Comparison of ENCODE assay signal across 10 cellular contexts in the genomic region with DNA sequence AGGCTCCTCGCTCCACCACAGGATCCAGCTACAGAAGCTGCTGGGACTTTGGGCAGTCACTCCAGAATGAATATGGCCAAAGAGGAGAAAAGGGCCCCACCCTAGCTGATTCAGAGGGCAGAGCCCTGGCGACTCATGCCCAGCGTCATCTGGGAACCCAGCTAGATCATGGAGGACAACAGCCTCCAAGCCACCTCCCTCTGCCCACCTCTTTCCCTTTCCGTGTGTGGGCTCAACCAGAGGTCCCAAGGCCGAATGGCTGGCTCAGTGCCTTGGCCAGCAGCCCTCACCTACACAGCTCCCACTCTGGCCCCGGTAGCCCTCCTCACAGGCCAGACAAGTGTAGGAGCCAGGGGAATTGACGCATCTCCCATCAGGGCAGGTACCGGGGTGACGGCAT. TPM values are rescaled to one million over a fixed set of nuclear protein-coding genes. Genes with fewer than 3 reads are reported as not detected.
DNase-seq lines count a peak whose midpoint lies in the region; ATAC-seq and TF ChIP-seq lines count a peak whose summit lies in the region.
"Had no signal": no experiment of that assay in that cellular context is flagged by ENCODE, and none has a peak within 500 bp of the region (broad histone marks: within the 10 kb centered on the region; RNA-seq: fewer than 3 reads in every experiment).

No MANE protein-coding gene starts in this region.

- 75 to 78% methylated on average over 7 to 9 of the region's 9 CpGs for WGBS in thyroid gland, 2 donors

- TF ChIP-seq CTCF in brain microvascular endothelial cell (IDR thresholded peaks at IDR 0.05; ENCODE audit: low read depth, low read length, missing control alignments) (no peak), left ventricle myocardium inferior (IDR thresholded peaks at IDR 0.05; ENCODE audit: borderline replicate concordance) (no peak), thyroid gland (IDR thresholded peaks at IDR 0.05) (no peak)

- DNase-seq in HT1080 (ENCODE audit: low read depth), result peak; percentile 68
- DNase-seq in brain microvascular endothelial cell, result no peak
- no peak for DNase-seq in left ventricle myocardium inferior
- DNase-seq in thyroid gland, result no peak
- DNase-seq in H4 (ENCODE audit: low spot score), result no peak
- no peak for DNase-seq in COLO829 (ENCODE audit: low spot score)
- DNase-seq: DMS79, NCI-H510A, occipital lobe had no signal

- peak overlapping the region; percentile 62 for H3K27ac ChIP-seq in brain microvascular endothelial cell
- peak overlapping the region; percentile 2 for H3K27ac ChIP-seq in left ventricle myocardium inferior (replicated peaks)
- peak overlapping the region in 2 of 3 donors; percentile 32 to 88 for H3K27ac ChIP-seq in thyroid gland

- no peaks in the 10 kb centered on the region for H3K27me3 ChIP-seq in brain microvascular endothelial cell (replicated peaks)
- peaks cover 4% of the 10 kb centered on the region for H3K27me3 ChIP-seq in left ventricle myocardium inferior (ENCODE audit: low read depth)
- H3K27me3 ChIP-seq in thyroid gland, result no peaks in the 10 kb centered on the region

- ATAC-seq in HG03469 (IDR thresholded peaks at IDR 0.05; ENCODE audit: unreplicated experiment), result no peak

- H3K9me3 ChIP-seq in left ventricle myocardium inferior (replicated peaks), result no peaks in the 10 kb centered on the region
- H3K9me3 ChIP-seq in thyroid gland, result no peaks in the 10 kb centered on the region

- H3K4me3 ChIP-seq in brain microvascular endothelial cell (ENCODE audit: low read depth, low read length) (no peak overlapping the region), left ventricle myocardium inferior (no peak overlapping the region), thyroid gland (replicated peaks in 1 of 3) (no peak overlapping the region)

- in situ Hi-C loops in brain microvascular endothelial cell (cut with HindIII; ENCODE audit: low pct_ligation_motif_present, low sequenced_read_pairs), result no loop called here

- H3K4me1 ChIP-seq in left ventricle myocardium inferior (peaks cover 5% of the 10 kb centered on the region), thyroid gland (peaks cover 28 to 40% of the 10 kb centered on the region in 2 donors)

- intact Hi-C loops in left ventricle myocardium inferior (cut with micrococcal nuclease), result no loop called here
- intact Hi-C loops in thyroid gland (cut with DNase I), result no loop called here

- H3K36me3 ChIP-seq in brain microvascular endothelial cell (replicated peaks) (peaks cover 41% of the 10 kb centered on the region), left ventricle myocardium inferior (no peaks in the 10 kb centered on the region), thyroid gland (peaks cover 11 to 23% of the 10 kb centered on the region in 2 donors)

- TF ChIP-seq POLR2A in thyroid gland (IDR thresholded peaks at IDR 0.05), result no peak

RNA-seq across cellular contexts. Expression of gene ISCA2, which starts 17.4 kb away (rescaled TPM):
- 21.1 and 23.3 TPM in 2 replicates for total RNA-seq in HT1080 (2014; rRNA removed; shearing (Covaris generic))
- polyA plus RNA-seq in HT1080 (2015; cell fraction: cytosol; rRNA removed), result 20.5 and 36.7 TPM in 2 replicates
- polyA plus RNA-seq in HT1080 (2015; cell fraction: nucleus; rRNA removed), result 21.2 and 24.7 TPM in 2 replicates
- 45.8 TPM for total RNA-seq in left ventricle myocardium inferior
- total RNA-seq in thyroid gland, result 10 to 100 TPM; 24.6 to 54.9 (median 44.2) TPM
- 24.1 and 32.3 TPM in 2 replicates for total RNA-seq in H4 (2014; rRNA removed; shearing (Covaris generic))

RNA-seq across cellular contexts. Expression of gene NPC2, which starts 17.9 kb away (rescaled TPM):
- total RNA-seq in HT1080 (2014; rRNA removed; shearing (Covaris generic)), result 203 and 243 TPM in 2 replicates
- 201 and 245 TPM in 2 replicates for polyA plus RNA-seq in HT1080 (2015; cell fraction: cytosol; rRNA removed)
- polyA plus RNA-seq in HT1080 (2015; cell fraction: nucleus; rRNA removed), result 103 and 154 TPM in 2 replicates
- total RNA-seq in left ventricle myocardium inferior (93.5 TPM), thyroid gland (1,000 to 10,000 TPM in 1 of 4 donors, 100 to 1,000 TPM in 3; 583 to 1,617 (median 793) TPM)
- total RNA-seq in H4 (2014; rRNA removed; shearing (Covaris generic)), result 385 and 592 TPM in 2 replicates

Comparison
In these comparisons a context has a peak if more than half of its experiments do, and no peak if none do; other contexts are left out.
1. H3K27ac ChIP-seq: peak in every context shown above with its lines; median percentile 62 in brain microvascular endothelial cell; 60 in thyroid gland; 2 in left ventricle myocardium inferior.